8 cellular contexts compared by ENCODE assay signal in the genomic region with DNA sequence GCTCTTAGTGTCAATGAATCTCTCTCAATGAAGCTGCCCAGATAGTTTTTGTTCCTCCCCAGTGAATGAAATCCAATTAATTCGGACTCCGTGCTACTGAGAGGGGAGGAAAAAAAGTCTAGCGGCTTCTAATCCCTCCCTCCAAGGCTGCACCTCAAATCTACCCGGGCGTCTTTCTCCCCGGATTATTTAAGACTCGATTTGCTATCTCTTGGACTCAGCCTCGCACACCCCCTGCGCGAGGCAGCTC. TPM values are rescaled to one million over a fixed set of nuclear protein-coding genes. Genes with fewer than 3 reads are reported as not detected.
DNase-seq lines count a peak whose midpoint lies in the region; ATAC-seq, FAIRE-seq and TF ChIP-seq lines count a peak whose summit lies in the region.

No MANE protein-coding gene starts in this region.

- no peak for FAIRE-seq in GM19239 (lab: Jason Lieb, UNC)

- intact Hi-C loops in activated B cell treated with CpG ODN at 0.5 μM for 24 hours (cut with micrococcal nuclease) = loop anchor here (1.0 to 10.0 kb wide), 7 partner anchors 186 to 1210 kb away; partner anchors contain the start of genes ATP2B1, CEP290 and TMTC3

- CTCF ChIA-PET in activated B cell treated with CpG ODN at 0.5 μM for 24 hours (lab: Charles Lee) = interaction anchor here (1.1 to 1.5 kb wide), 2 partner anchors 109 to 300 kb away, joined by 3 to 5 read pairs; no protein-coding TSS in a partner anchor

- H3K27ac Mint-ChIP-seq in activated B cell treated with CpG ODN at 0.5 μM for 24 hours = peak overlapping the region; percentile 82

- H3K9me3 ChIP-seq in iPS-15b (ENCODE audit: control insufficient read depth, insufficient read depth, low read length) (no peaks in the 10 kb centered on the region), stomach smooth muscle (ENCODE audit: control insufficient read depth in 2 of 2, low read length in 2 of 2) (no peaks in the 10 kb centered on the region)

- H3K36me3 Mint-ChIP-seq in activated B cell treated with CpG ODN at 0.5 μM for 24 hours (ENCODE audit: low read depth) = peaks cover 8% of the 10 kb centered on the region

- H3K27ac ChIP-seq in stomach smooth muscle (ENCODE audit: low read length) = peak overlapping the region; percentile 98

- H3K4me3 ChIP-seq in iPS-15b (ENCODE audit: low read depth, low read length) = peak overlapping the region; percentile 55
- peak overlapping the region; percentile 88 to 95 for H3K4me3 ChIP-seq in stomach smooth muscle (ENCODE audit: low read length in 2 of 2)

- H3K27me3 ChIP-seq in iPS-15b (ENCODE audit: control insufficient read depth, insufficient read depth, low read length) (peaks cover 70% of the 10 kb centered on the region), stomach smooth muscle (ENCODE audit: control insufficient read depth in 1 of 2, insufficient read depth in 2 of 2, low read length in 2 of 2) (no peaks in the 10 kb centered on the region)

- H3K4me3 Mint-ChIP-seq in activated B cell treated with CpG ODN at 0.5 μM for 24 hours = peak overlapping the region; percentile 84

- H3K4me1 ChIP-seq in iPS-15b (ENCODE audit: control insufficient read depth, insufficient read depth, low read length) (peaks cover 26% of the 10 kb centered on the region), stomach smooth muscle (ENCODE audit: control insufficient read depth, insufficient read depth, low read length) (peaks cover 48% of the 10 kb centered on the region)

- H3K36me3 ChIP-seq in iPS-15b (ENCODE audit: control insufficient read depth, insufficient read depth, low read length) (no peaks in the 10 kb centered on the region), stomach smooth muscle (ENCODE audit: control insufficient read depth in 2 of 2, insufficient read depth in 2 of 2, low read length in 2 of 2) (peaks cover 4 to 6% of the 10 kb centered on the region in 2 donors)

- peak; percentile 97 for DNase-seq in NCI-H82 (lab: John Stamatoyannopoulos, UW)
- DNase-seq in NCI-H82 treated with DMSO at 0.1 percent for 48 hours (lab: John Stamatoyannopoulos, UW; ENCODE audit: unreplicated experiment) = no peak
- DNase-seq in activated B cell treated with CpG ODN at 0.5 μM for 24 hours = no peak
- no peak for DNase-seq in activated CD8-positive, alpha-beta memory T cell treated with anti-CD3 and anti-CD28 coated beads, Interleukin-2, amount 50 U/mL, for 4 hours
- DNase-seq in GM19239 (ENCODE audit: insufficient read length, low spot score) = no peak

- H3K4me1 Mint-ChIP-seq in activated B cell treated with CpG ODN at 0.5 μM for 24 hours = peaks cover 67% of the 10 kb centered on the region

- H3K9ac ChIP-seq in iPS-15b (ENCODE audit: low read depth, low read length) (no peak overlapping the region), stomach smooth muscle (ENCODE audit: low read length in 2 of 2) (peak overlapping the region; percentile 82 to 86)

- ATAC-seq in activated B cell treated with CpG ODN at 0.5 μM for 24 hours (ENCODE audit: low read depth) (no peak), GM21529 (IDR thresholded peaks at IDR 0.05; ENCODE audit: unreplicated experiment) (no peak)

- H3K27me3 Mint-ChIP-seq in activated B cell treated with CpG ODN at 0.5 μM for 24 hours = no peaks in the 10 kb centered on the region

- POLR2A ChIA-PET in activated B cell treated with CpG ODN at 0.5 μM for 24 hours (lab: Charles Lee) = interaction anchor here (1.2 to 2.4 kb wide), 3 partner anchors 173 to 576 kb away, joined by 3 to 11 read pairs (median 3); partner anchors contain the start of genes GALNT4 and POC1B

- no peak for TF ChIP-seq CTCF in activated B cell treated with CpG ODN at 0.5 μM for 24 hours (IDR thresholded peaks at IDR 0.05)

- no peaks in the 10 kb centered on the region for H3K9me3 Mint-ChIP-seq in activated B cell treated with CpG ODN at 0.5 μM for 24 hours

RNA-seq across cellular contexts. Expression of gene DUSP6, which starts 0.1 kb away (rescaled TPM):
- total RNA-seq in activated B cell treated with CpG ODN at 0.5 μM for 24 hours = 1.6 and 1.8 TPM in 2 replicates
